Comparison of ENCODE assay signal across 8 cellular contexts in the genomic region with DNA sequence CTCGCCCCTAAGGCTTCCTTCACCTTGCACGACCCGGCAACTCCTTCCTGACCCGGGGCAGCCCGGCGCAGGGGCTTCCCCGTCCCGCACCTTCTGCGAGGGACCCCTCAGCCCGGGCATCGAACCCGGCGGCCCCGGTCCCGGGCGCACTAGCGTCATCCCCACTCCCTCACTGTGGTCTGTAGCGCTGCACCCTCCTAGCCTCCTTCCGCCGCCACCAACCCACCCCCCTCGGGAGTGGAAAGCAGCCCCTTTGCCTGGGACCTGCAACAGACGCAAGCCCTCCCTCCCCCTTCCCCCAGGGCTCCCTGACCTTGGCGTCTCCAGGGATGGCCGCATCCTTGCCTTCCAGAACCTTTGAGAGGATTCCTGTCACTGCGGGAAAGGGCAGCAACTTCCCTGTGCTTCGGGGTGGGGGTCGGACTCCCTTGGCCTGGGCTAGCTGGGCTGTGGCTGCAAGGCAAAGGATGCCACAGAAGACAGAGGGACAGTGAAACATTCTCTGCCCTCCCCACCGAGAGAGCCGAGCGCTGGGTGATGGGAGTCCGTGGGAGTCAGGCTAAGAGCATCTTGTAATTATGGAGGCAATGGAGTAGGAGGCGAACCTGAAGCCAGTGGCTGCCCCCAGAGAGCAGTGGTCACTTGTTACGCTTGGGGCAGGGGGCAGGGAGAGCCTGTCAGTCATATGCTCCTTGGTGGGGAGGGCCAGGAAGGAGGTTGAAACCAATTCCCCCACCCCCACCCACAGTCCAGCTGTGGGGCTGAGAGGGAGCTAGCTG. TPM values are rescaled to one million over a fixed set of nuclear protein-coding genes. Genes with fewer than 3 reads are reported as not detected.
DNase-seq lines count a peak whose midpoint lies in the region; ATAC-seq and TF ChIP-seq lines count a peak whose summit lies in the region.

No MANE protein-coding gene starts in this region.

- H3K27me3 ChIP-seq in cardiac muscle cell, result no peaks in the 10 kb centered on the region
- H3K27me3 ChIP-seq in hepatocyte, result no peaks in the 10 kb centered on the region
- no peaks in the 10 kb centered on the region for H3K27me3 ChIP-seq in smooth muscle cell (ENCODE audit: low read depth)

- H3K9me3 Mint-ChIP-seq in WTC11, result no peaks in the 10 kb centered on the region

- 7% methylated on average over 14 of the region's 33 CpGs for WGBS in hepatocyte (ENCODE audit: low lambda C conversion rate, missing lambda C conversion rate)
- 3% methylated on average over 31 of the region's 33 CpGs for WGBS in smooth muscle cell (ENCODE audit: low lambda C conversion rate)

- H3F3A ChIP-seq in smooth muscle cell (ENCODE audit: low read depth), result no peaks in the 10 kb centered on the region

- POLR2A ChIA-PET in WTC11 (lab: Charles Lee), result no interaction called here

- H3K9me3 ChIP-seq in cardiac muscle cell (ENCODE audit: low read depth), result no peaks in the 10 kb centered on the region
- no peaks in the 10 kb centered on the region for H3K9me3 ChIP-seq in hepatocyte (ENCODE audit: low read depth)
- no peaks in the 10 kb centered on the region for H3K9me3 ChIP-seq in smooth muscle cell (replicated peaks; ENCODE audit: low read depth)

- H3K27me3 Mint-ChIP-seq in WTC11 (ENCODE audit: low read depth), result no peaks in the 10 kb centered on the region; the same call in 1 of the 2 replicates

- peaks cover 20% of the 10 kb centered on the region for H3K4me1 Mint-ChIP-seq in WTC11

- TF ChIP-seq CTCF in cardiac muscle cell (IDR thresholded peaks at IDR 0.05; ENCODE audit: low read depth, low read length), result no peak
- TF ChIP-seq CTCF in WTC11 (IDR thresholded peaks at IDR 0.05), result no peak
- no peak for TF ChIP-seq CTCF in hepatocyte (IDR thresholded peaks at IDR 0.05; ENCODE audit: poor library complexity)
- TF ChIP-seq CTCF in smooth muscle cell (IDR thresholded peaks at IDR 0.05; ENCODE audit: borderline replicate concordance, insufficient read depth, poor library complexity, severe bottlenecking), result no peak

- H3K27ac Mint-ChIP-seq in WTC11, result no peak overlapping the region

- no peaks in the 10 kb centered on the region for H3K4me1 ChIP-seq in cardiac muscle cell (ENCODE audit: low read depth)
- H3K4me1 ChIP-seq in hepatocyte (ENCODE audit: insufficient read depth), result peaks cover 5% of the 10 kb centered on the region
- peaks cover 13% of the 10 kb centered on the region for H3K4me1 ChIP-seq in smooth muscle cell (ENCODE audit: low read depth)

- H3K27ac ChIP-seq in cardiac muscle cell (no peak overlapping the region), hepatocyte (no peak overlapping the region), smooth muscle cell (ENCODE audit: low read depth) (no peak overlapping the region)

- H3K4me3 Mint-ChIP-seq in WTC11, result peak overlapping the region; percentile 88

- H3K4me3 ChIP-seq in cardiac muscle cell (peak overlapping the region; percentile 85), hepatocyte (peak overlapping the region; percentile 94), smooth muscle cell (peak overlapping the region; percentile 72)

- peaks cover 10% of the 10 kb centered on the region for H3K79me2 ChIP-seq in hepatocyte
- no peaks in the 10 kb centered on the region for H3K79me2 ChIP-seq in smooth muscle cell (ENCODE audit: low read depth)

- DNase-seq in cardiac muscle cell (ENCODE audit: low read depth in 1 of 2, low spot score in 1 of 2) (peak in 1 of 2 donors; percentile 31), left ventricle myocardium superior (no peak), WTC11 (ENCODE audit: low spot score) (no peak), hepatocyte (ENCODE audit: low spot score) (no peak), smooth muscle cell (lab: John Stamatoyannopoulos, UW; ENCODE audit: unreplicated experiment) (no peak), SIG-M5 (lab: John Stamatoyannopoulos, UW) (no peak), activated gamma-delta T cell (lab: John Stamatoyannopoulos, UW) (no peak), T-helper 9 cell (no peak)

- no peaks in the 10 kb centered on the region for H4K20me1 ChIP-seq in hepatocyte (ENCODE audit: insufficient read depth, poor library complexity, severe bottlenecking)
- peaks cover 3% of the 10 kb centered on the region for H4K20me1 ChIP-seq in smooth muscle cell (ENCODE audit: low read depth)

- intact Hi-C loops in left ventricle myocardium superior (cut with micrococcal nuclease), result no loop called here

- peaks cover 30% of the 10 kb centered on the region for H3K36me3 ChIP-seq in cardiac muscle cell
- H3K36me3 ChIP-seq in hepatocyte (replicated peaks; ENCODE audit: insufficient read depth, low read depth), result no peaks in the 10 kb centered on the region
- H3K36me3 ChIP-seq in smooth muscle cell (ENCODE audit: low read depth), result peaks cover 3% of the 10 kb centered on the region

- peak overlapping the region; percentile 94 for H2AFZ ChIP-seq in hepatocyte
- H2AFZ ChIP-seq in smooth muscle cell (ENCODE audit: low read depth), result peak overlapping the region; percentile 81

- no peak for ATAC-seq in left ventricle myocardium superior
- ATAC-seq in WTC11, result peak; percentile 6

- H3K36me3 Mint-ChIP-seq in WTC11, result peaks cover 21% of the 10 kb centered on the region

- H3K9me2 ChIP-seq in hepatocyte (replicated peaks; ENCODE audit: insufficient read depth), result no peaks in the 10 kb centered on the region

- CTCF ChIA-PET in WTC11 (lab: Charles Lee), result interaction anchor here (0.7 kb wide), 1 partner anchor 125 kb away, joined by 3 read pairs; no protein-coding TSS in a partner anchor

- peak overlapping the region; percentile 70 for H3K9ac ChIP-seq in smooth muscle cell (ENCODE audit: low read depth)

- peak overlapping the region; percentile 98 for H3K4me2 ChIP-seq in hepatocyte
- H3K4me2 ChIP-seq in smooth muscle cell, result peak overlapping the region; percentile 94

TF ChIP-seq in WTC11, 78 proteins besides CTCF, POLR2A, EP300 and RAD21 (continues in another document):
- peak; percentile 81 for TF ChIP-seq ZNF121 (CRISPR knock-in tag; IDR thresholded peaks at IDR 0.05)
- TF ChIP-seq SOX15 (CRISPR knock-in tag; IDR thresholded peaks at IDR 0.05), result no peak
- TF ChIP-seq, protein P1, sequence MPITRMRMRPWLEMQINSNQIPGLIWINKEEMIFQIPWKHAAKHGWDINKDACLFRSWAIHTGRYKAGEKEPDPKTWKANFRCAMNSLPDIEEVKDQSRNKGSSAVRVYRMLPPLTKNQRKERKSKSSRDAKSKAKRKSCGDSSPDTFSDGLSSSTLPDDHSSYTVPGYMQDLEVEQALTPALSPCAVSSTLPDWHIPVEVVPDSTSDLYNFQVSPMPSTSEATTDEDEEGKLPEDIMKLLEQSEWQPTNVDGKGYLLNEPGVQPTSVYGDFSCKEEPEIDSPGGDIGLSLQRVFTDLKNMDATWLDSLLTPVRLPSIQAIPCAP (CRISPR knock-in tag; IDR thresholded peaks at IDR 0.05), result no peak
- TF ChIP-seq CDX4 (CRISPR knock-in tag; IDR thresholded peaks at IDR 0.05; ENCODE audit: borderline replicate concordance), result no peak
- 0 out of 2 replicates have a peak, but pooled peaks have one; percentile 44 for TF ChIP-seq ZBTB43 (CRISPR knock-in tag; IDR thresholded peaks at IDR 0.05)

RNA-seq across cellular contexts. Expression of gene TMEM132A, which starts 0.8 kb away (rescaled TPM):
- total RNA-seq in cardiac muscle cell (154 and 188 TPM in 2 replicates), left ventricle myocardium superior (5.9 TPM), WTC11 (2021) (110 to 114 TPM (median 114 TPM) in 3 replicates), hepatocyte (33.7 and 44.3 TPM in 2 replicates), smooth muscle cell (40.7 and 46.6 TPM in 2 replicates)
- polyA plus RNA-seq in cardiac muscle cell (143 and 176 TPM in 2 replicates), hepatocyte (97.1 and 98.7 TPM in 2 replicates), smooth muscle cell (91.3 and 108 TPM in 2 replicates)

RNA-seq across cellular contexts. Expression of gene TMEM109, which starts 11.1 kb away (rescaled TPM):
- 56.7 and 66.3 TPM in 2 replicates for total RNA-seq in cardiac muscle cell
- polyA plus RNA-seq in cardiac muscle cell, result 77.7 and 109 TPM in 2 replicates
- 97.0 TPM for total RNA-seq in left ventricle myocardium superior
- total RNA-seq in WTC11 (2021), result 24.1 to 26.8 TPM (median 25.1 TPM) in 3 replicates
- total RNA-seq in hepatocyte, result 30.0 and 47.5 TPM in 2 replicates
- polyA plus RNA-seq in hepatocyte, result 86.9 and 92.5 TPM in 2 replicates
- 19.8 and 48.5 TPM in 2 replicates for total RNA-seq in smooth muscle cell
- 99.7 and 107 TPM in 2 replicates for polyA plus RNA-seq in smooth muscle cell

RNA-seq across cellular contexts. Expression of gene PRPF19, which starts 18.7 kb away (rescaled TPM):
- total RNA-seq in cardiac muscle cell (58.8 and 75.2 TPM in 2 replicates), left ventricle myocardium superior (41.5 TPM), WTC11 (2021) (103 to 116 TPM (median 105 TPM) in 3 replicates), hepatocyte (38.1 and 53.8 TPM in 2 replicates), smooth muscle cell (33.0 and 36.3 TPM in 2 replicates)
- polyA plus RNA-seq in cardiac muscle cell (14.9 and 17.0 TPM in 2 replicates), hepatocyte (18.5 and 19.3 TPM in 2 replicates), smooth muscle cell (10.2 and 14.1 TPM in 2 replicates)

RNA-seq across cellular contexts. Expression of gene SLC15A3, which starts 26.9 kb away (rescaled TPM):
- total RNA-seq in cardiac muscle cell, result 2.1 TPM in 1 of 2 replicates, not detected in the other
- 0.27 TPM in 1 of 2 replicates, not detected in the other for polyA plus RNA-seq in cardiac muscle cell
- 16.8 TPM for total RNA-seq in left ventricle myocardium superior
- total RNA-seq in WTC11 (2021), result 10.2 to 12.1 TPM (median 11.5 TPM) in 3 replicates
- 1.4 and 3.3 TPM in 2 replicates for total RNA-seq in hepatocyte
- 0.56 and 2.3 TPM in 2 replicates for polyA plus RNA-seq in hepatocyte
- 0.27 and 0.99 TPM in 2 replicates for total RNA-seq in smooth muscle cell
- 0.33 and 2.4 TPM in 2 replicates for polyA plus RNA-seq in smooth muscle cell

RNA-seq across cellular contexts. Expression of gene CD6, which starts 46.4 kb away (rescaled TPM):
- total RNA-seq in cardiac muscle cell (0.35 and 4.2 TPM in 2 replicates), left ventricle myocardium superior (0.20 TPM), WTC11 (2021) (0.53 to 1.0 TPM (median 0.73 TPM) in 3 replicates), hepatocyte (0.03 and 0.08 TPM in 2 replicates), smooth muscle cell (0.27 TPM in 1 of 2 replicates, not detected in the other)
- polyA plus RNA-seq in cardiac muscle cell (not detected in 2 replicates), hepatocyte (not detected in 2 replicates), smooth muscle cell (0.21 TPM in 1 of 2 replicates, not detected in the other)
